ENCODE assay signal across 1 cellular context in genomic region chr18:8084160-8084559, GRCh38.
TF ChIP-seq lines count a peak whose summit lies in the region.

No MANE protein-coding gene starts in this region.

TF ChIP-seq in GM23338, 12 proteins besides CTCF, POLR2A, EP300 and RAD21 (continued from another document):
- TF ChIP-seq ZNF462 (CRISPR knock-in tag; IDR thresholded peaks at IDR 0.05): no peak
- TF ChIP-seq ZNF331 (CRISPR knock-in tag; IDR thresholded peaks at IDR 0.05; ENCODE audit: low read depth): no peak
- no peak for TF ChIP-seq POLR2AphosphoS5 (IDR thresholded peaks at IDR 0.05; ENCODE audit: low read depth)
- peak; percentile 69; the same call in 1 of the 2 replicates for TF ChIP-seq CREB1 (CRISPR knock-in tag; IDR thresholded peaks at IDR 0.05; ENCODE audit: low read depth)
- TF ChIP-seq EZH2phosphoT487 (IDR thresholded peaks at IDR 0.05; ENCODE audit: unreplicated experiment): no peak
